ENCODE assay signal across 23 cellular contexts in genomic region chr9:113953541-113953940, GRCh38.
DNase-seq lines count a peak whose midpoint lies in the region; ATAC-seq and TF ChIP-seq lines count a peak whose summit lies in the region.
"Had no signal": no experiment of that assay in that cellular context is flagged by ENCODE, and none has a peak within 500 bp of the region (broad histone marks: within the 10 kb centered on the region; RNA-seq: fewer than 3 reads in every experiment).

No MANE protein-coding gene starts in this region.

- peaks cover 19% of the 10 kb centered on the region for H3K4me1 Mint-ChIP-seq in progenitor cell of endocrine pancreas (ENCODE audit: low read depth)
- peaks cover 14% of the 10 kb centered on the region for H3K4me1 Mint-ChIP-seq in endothelial cell (ENCODE audit: unreplicated experiment)
- peaks cover 5 to 11% of the 10 kb centered on the region in 2 donors for H3K4me1 Mint-ChIP-seq in immature natural killer cell
- H3K4me1 Mint-ChIP-seq: CD4-positive, CD25-positive, alpha-beta regulatory T cell had no signal

- TF ChIP-seq POLR2A in lower leg skin (IDR thresholded peaks at IDR 0.05), result no peak

- in situ Hi-C loops in astrocyte of the spinal cord (cut with HindIII; ENCODE audit: low sequenced_read_pairs), result no loop called here

- H3K4me3 Mint-ChIP-seq in progenitor cell of endocrine pancreas (ENCODE audit: low read depth), result no peak overlapping the region
- H3K4me3 Mint-ChIP-seq in endothelial cell (ENCODE audit: unreplicated experiment), result no peak overlapping the region
- H3K4me3 Mint-ChIP-seq in immature natural killer cell, result no peak overlapping the region
- H3K4me3 Mint-ChIP-seq: CD4-positive, CD25-positive, alpha-beta regulatory T cell; naive B cell had no signal

- intact Hi-C loops in lower leg skin (cut with DNase I; ENCODE audit: low total_unique reads), result no loop called here

- ATAC-seq in HG03135 (IDR thresholded peaks at IDR 0.05; ENCODE audit: unreplicated experiment), result no peak
- ATAC-seq: gastrocnemius medialis, right lobe of liver had no signal

- DNase-seq in EH (ENCODE audit: low read depth) (peak; percentile 64), astrocyte of the spinal cord (ENCODE audit: low read depth, low spot score) (peak; percentile 59), glomerular endothelial cell (ENCODE audit: extremely low read depth, low read depth, low spot score) (peak; percentile 76), progenitor cell of endocrine pancreas (ENCODE audit: low spot score, unreplicated experiment) (no peak), endothelial cell (ENCODE audit: low spot score) (no peak), immature natural killer cell (no peak), lower leg skin (ENCODE audit: low spot score in 2 of 2) (no peak)
- DNase-seq: ACHN; activated effector memory CD4-positive, alpha-beta T cell treated with anti-CD3 and anti-CD28 coated beads, Interleukin-2, amount 50 U/mL, for 16 hours; CD4-positive, CD25-positive, alpha-beta regulatory T cell; gastrocnemius medialis; mammary epithelial cell; naive B cell; NCI-H1694; NCI-H2171 treated with DMSO at 0.1 percent for 48 hours; NCI-H526; ovary; stimulated activated CD8-positive, alpha-beta memory T cell treated with anti-CD3 and anti-CD28 coated beads, Interleukin-4, amount 100 ng/mL, for 48 hours; upper lobe of left lung had no signal

- H3K9me3 Mint-ChIP-seq in progenitor cell of endocrine pancreas (ENCODE audit: low read depth), result no peaks in the 10 kb centered on the region
- H3K9me3 Mint-ChIP-seq in endothelial cell (ENCODE audit: unreplicated experiment), result no peaks in the 10 kb centered on the region
- no peaks in the 10 kb centered on the region for H3K9me3 Mint-ChIP-seq in immature natural killer cell
- H3K9me3 Mint-ChIP-seq: naive B cell had no signal

- TF ChIP-seq CTCF in astrocyte of the spinal cord (IDR thresholded peaks at IDR 0.05; ENCODE audit: low read depth, low read length), result no peak
- no peak for TF ChIP-seq CTCF in progenitor cell of endocrine pancreas (IDR thresholded peaks at IDR 0.05; ENCODE audit: unreplicated experiment)
- TF ChIP-seq CTCF in endothelial cell (IDR thresholded peaks at IDR 0.05; ENCODE audit: unreplicated experiment), result no peak
- no peak for TF ChIP-seq CTCF in lower leg skin (IDR thresholded peaks at IDR 0.05)

- H3K4me3 ChIP-seq in astrocyte of the spinal cord (ENCODE audit: low read depth, low read length), result no peak overlapping the region
- no peak overlapping the region for H3K4me3 ChIP-seq in lower leg skin (ENCODE audit: low read depth, poor library complexity, severe bottlenecking)
- H3K4me3 ChIP-seq: cardiac muscle cell, gastrocnemius medialis, ovary, right lobe of liver, SK-N-MC, upper lobe of left lung had no signal

- H3K36me3 Mint-ChIP-seq in progenitor cell of endocrine pancreas (ENCODE audit: insufficient read depth) (peaks cover 4% of the 10 kb centered on the region), endothelial cell (ENCODE audit: low read depth, unreplicated experiment) (peaks cover 4% of the 10 kb centered on the region), immature natural killer cell (no peaks in the 10 kb centered on the region)
- H3K36me3 Mint-ChIP-seq: CD4-positive, CD25-positive, alpha-beta regulatory T cell; naive B cell had no signal

- H3K27me3 Mint-ChIP-seq in progenitor cell of endocrine pancreas (no peaks in the 10 kb centered on the region), endothelial cell (ENCODE audit: unreplicated experiment) (peaks cover 3% of the 10 kb centered on the region), immature natural killer cell (ENCODE audit: low read depth in 3 of 3) (peaks cover 0 to 2% (median 1%) of the 10 kb centered on the region in 3 donors)
- H3K27me3 Mint-ChIP-seq: CD4-positive, CD25-positive, alpha-beta regulatory T cell; naive B cell had no signal

- H3K27ac Mint-ChIP-seq in progenitor cell of endocrine pancreas (peak overlapping the region; percentile 34), endothelial cell (ENCODE audit: unreplicated experiment) (no peak overlapping the region), immature natural killer cell (no peak overlapping the region)

- WGBS in lower leg skin, 2 donors, result 91 to 99% methylated on average over 2 of the region's 2 CpGs

Comparison
In these comparisons a context has a peak if more than half of its experiments do, and no peak if none do; other contexts are left out.
1. DNase-seq: peak in EH (single experiment), astrocyte of the spinal cord (single experiment) and glomerular endothelial cell (single experiment); none in progenitor cell of endocrine pancreas (single experiment), endothelial cell (single experiment), immature natural killer cell (0 of 3) and lower leg skin (0 of 2).